In the genomic region with DNA sequence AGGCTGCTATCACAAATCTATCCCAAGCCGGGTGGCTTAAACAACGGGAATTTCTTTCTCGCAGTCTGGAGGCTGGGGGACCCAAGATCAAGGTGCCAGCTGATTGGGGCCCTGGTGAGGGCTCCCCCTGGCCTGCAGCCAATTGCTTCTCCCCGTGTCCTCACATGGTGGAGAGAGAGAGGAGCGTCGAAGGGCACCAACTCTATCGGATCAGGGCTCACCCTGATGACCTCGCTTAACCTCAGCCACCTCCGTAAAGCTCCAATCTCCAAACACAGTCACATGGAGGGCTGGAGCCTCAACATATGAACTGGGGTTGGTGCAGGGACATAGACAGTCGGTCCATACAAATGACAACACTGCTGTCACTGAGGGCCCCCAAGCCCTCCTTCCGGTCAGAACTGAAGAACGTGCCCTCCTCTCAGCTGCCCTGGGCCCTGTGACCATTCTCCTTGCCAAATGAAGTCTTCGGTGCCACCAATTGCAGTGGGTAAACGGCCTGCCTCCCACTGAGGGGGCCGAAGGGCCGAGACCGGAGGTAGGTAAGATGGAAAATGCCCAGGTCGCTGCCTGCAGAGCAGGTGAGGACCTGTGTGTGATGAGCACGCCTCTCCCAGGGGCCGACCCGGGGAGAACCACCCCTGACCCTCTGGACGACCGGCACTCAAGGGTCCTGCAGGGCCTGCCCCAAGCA, we compare ENCODE assay signal across 16 cellular contexts.
DNase-seq lines count a peak whose midpoint lies in the region; ATAC-seq and TF ChIP-seq lines count a peak whose summit lies in the region.
"Had no signal": no experiment of that assay in that cellular context is flagged by ENCODE, and none has a peak within 500 bp of the region (broad histone marks: within the 10 kb centered on the region; RNA-seq: fewer than 3 reads in every experiment).

No MANE protein-coding gene starts in this region.

- H3K4me3 ChIP-seq in GM23338 (no peak overlapping the region), mesodermal cell (ENCODE audit: extremely low read depth, insufficient read depth, low read length, poor library complexity, severe bottlenecking) (no peak overlapping the region), spleen (no peak overlapping the region)

- H4K20me1 ChIP-seq in GM23338 (replicated peaks; ENCODE audit: insufficient read depth) = no peaks in the 10 kb centered on the region

- peaks cover 7% of the 10 kb centered on the region; the same call in 2 of the 3 replicates for H3K9me3 Mint-ChIP-seq in GM23338
- no peaks in the 10 kb centered on the region for H3K9me3 Mint-ChIP-seq in dendritic cell treated with granulocyte-macrophage colony-stimulating factor and Interleukin-4, amounts not matched to agents 40 ng/mL and 50 ng/mL, for 4 days
- H3K9me3 Mint-ChIP-seq: activated naive CD4-positive, alpha-beta T cell treated with anti-CD3 and anti-CD28 coated beads for 36 hours; naive B cell had no signal

- H3K9me3 ChIP-seq in mesodermal cell (ENCODE audit: control insufficient read depth, low read length) = no peaks in the 10 kb centered on the region
- H3K9me3 ChIP-seq in spleen = peaks cover 0 to 6% (median 0%) of the 10 kb centered on the region in 8 donors

- H3K79me2 ChIP-seq in GM23338 (replicated peaks; ENCODE audit: insufficient read depth) = no peaks in the 10 kb centered on the region

- TF ChIP-seq POLR2A in spleen (IDR thresholded peaks at IDR 0.05) (no peak), erythroblast (IDR thresholded peaks at IDR 0.05; ENCODE audit: low read length) (no peak)

- H3K27ac ChIP-seq in GM23338 (ENCODE audit: low read depth) (no peak overlapping the region), mesodermal cell (ENCODE audit: low read depth, low read length, severe bottlenecking) (peak overlapping the region; percentile 73), spleen (peak overlapping the region in 5 of 8 donors; percentile 53 to 71 (median 59))

- peaks cover 9% of the 10 kb centered on the region for H3K9me2 ChIP-seq in GM23338 (ENCODE audit: insufficient read depth)

- H3K27me3 ChIP-seq in GM23338 (ENCODE audit: insufficient read depth) (no peaks in the 10 kb centered on the region), spleen (replicated peaks in 1 of 7) (no peaks in the 10 kb centered on the region)

- H2AFZ ChIP-seq in GM23338 = peak overlapping the region; percentile 96; the same call in 1 of the 2 replicates

- no peaks in the 10 kb centered on the region for H3K36me3 ChIP-seq in GM23338 (ENCODE audit: insufficient read depth)
- H3K36me3 ChIP-seq in mesodermal cell (ENCODE audit: control insufficient read depth, insufficient read depth, low read length) = no peaks in the 10 kb centered on the region
- no peaks in the 10 kb centered on the region for H3K36me3 ChIP-seq in spleen

- intact Hi-C loops in dendritic cell treated with granulocyte-macrophage colony-stimulating factor and Interleukin-4, amounts not matched to agents 40 ng/mL and 50 ng/mL, for 4 days (cut with micrococcal nuclease) = loop anchor here (5.0 kb wide), 1 partner anchor 35 kb away; no protein-coding TSS in a partner anchor
- intact Hi-C loops in spleen (cut with DNase I; ENCODE audit: low total_unique reads) = no loop called here

- no peak for TF ChIP-seq CTCF in GM23338 (conservative IDR thresholded peaks at IDR 0.05; ENCODE audit: low read depth in 2 of 2)
- TF ChIP-seq CTCF in spleen (IDR thresholded peaks at IDR 0.05 in 8 of 11, conservative IDR thresholded peaks at IDR 0.05 in 3 of 11) = no peak

- WGBS in mesodermal cell (ENCODE audit: insufficient coverage in 2 of 2), 2 experiments = 93 to 99% methylated on average over 16 to 23 of the region's 23 CpGs
- 83 to 95% (median 89%) methylated on average over 9 to 23 of the region's 23 CpGs for WGBS in spleen, 5 donors

- no peaks in the 10 kb centered on the region for H3F3A ChIP-seq in GM23338 (replicated peaks; ENCODE audit: low read depth)

- no peak overlapping the region for H3K4me2 ChIP-seq in GM23338

- H3K4me1 Mint-ChIP-seq in GM23338 = peaks cover 33% of the 10 kb centered on the region
- peaks cover 92% of the 10 kb centered on the region for H3K4me1 Mint-ChIP-seq in dendritic cell treated with granulocyte-macrophage colony-stimulating factor and Interleukin-4, amounts not matched to agents 40 ng/mL and 50 ng/mL, for 4 days (ENCODE audit: low read depth)

- peaks cover 18% of the 10 kb centered on the region for H3K27me3 Mint-ChIP-seq in GM23338 (ENCODE audit: insufficient read depth, low read depth, poor library complexity)
- H3K27me3 Mint-ChIP-seq in dendritic cell treated with granulocyte-macrophage colony-stimulating factor and Interleukin-4, amounts not matched to agents 40 ng/mL and 50 ng/mL, for 4 days = no peaks in the 10 kb centered on the region
- H3K27me3 Mint-ChIP-seq: B cell, naive B cell had no signal

- ATAC-seq in GM23338 = no peak
- no peak for ATAC-seq in GM19351 (IDR thresholded peaks at IDR 0.05; ENCODE audit: unreplicated experiment)
- ATAC-seq: activated CD8-positive, alpha-beta T cell treated with anti-CD3 and anti-CD28 coated beads, Interleukin-2, amount 10 ng/mL, durations not matched to agents 7 days and 5 days had no signal

- no peak overlapping the region for H3K4me3 Mint-ChIP-seq in GM23338
- H3K4me3 Mint-ChIP-seq in dendritic cell treated with granulocyte-macrophage colony-stimulating factor and Interleukin-4, amounts not matched to agents 40 ng/mL and 50 ng/mL, for 4 days = no peak overlapping the region
- H3K4me3 Mint-ChIP-seq: activated CD8-positive, alpha-beta T cell treated with anti-CD3 and anti-CD28 coated beads, Interleukin-2, amount 10 ng/mL, durations not matched to agents 7 days and 5 days; activated naive CD4-positive, alpha-beta T cell treated with anti-CD3 and anti-CD28 coated beads for 36 hours; B cell had no signal

- H3K4me1 ChIP-seq in GM23338 (ENCODE audit: insufficient read depth) = peaks cover 22% of the 10 kb centered on the region
- H3K4me1 ChIP-seq in mesodermal cell (ENCODE audit: control insufficient read depth, insufficient read depth, low read length, poor library complexity, severe bottlenecking) = peaks cover 15% of the 10 kb centered on the region
- peaks cover 8 to 58% (median 28%) of the 10 kb centered on the region in 6 donors for H3K4me1 ChIP-seq in spleen

- H3K27ac Mint-ChIP-seq in GM23338 = no peak overlapping the region
- peak overlapping the region; percentile 81 for H3K27ac Mint-ChIP-seq in dendritic cell treated with granulocyte-macrophage colony-stimulating factor and Interleukin-4, amounts not matched to agents 40 ng/mL and 50 ng/mL, for 4 days
- H3K27ac Mint-ChIP-seq: activated CD8-positive, alpha-beta T cell treated with anti-CD3 and anti-CD28 coated beads, Interleukin-2, amount 10 ng/mL, durations not matched to agents 7 days and 5 days; activated naive CD4-positive, alpha-beta T cell treated with anti-CD3 and anti-CD28 coated beads for 36 hours; B cell had no signal

- 0 out of 3 replicates have a peak, but pooled peaks cover 5% of the 10 kb centered on the region for H3K36me3 Mint-ChIP-seq in GM23338 (ENCODE audit: low read depth)
- peaks cover 6% of the 10 kb centered on the region for H3K36me3 Mint-ChIP-seq in dendritic cell treated with granulocyte-macrophage colony-stimulating factor and Interleukin-4, amounts not matched to agents 40 ng/mL and 50 ng/mL, for 4 days (ENCODE audit: low read depth)
- H3K36me3 Mint-ChIP-seq: naive B cell had no signal

- no peak for DNase-seq in GM23338 (ENCODE audit: low spot score)
- DNase-seq in spleen = no peak
- DNase-seq in superior temporal gyrus (ENCODE audit: extremely low spot score) = no peak
- no peak for DNase-seq in erythroblast (lab: John Stamatoyannopoulos, UW)
- no peak for DNase-seq in stimulated activated naive CD4-positive, alpha-beta T cell treated with Interleukin-2 at 50 U/mL for 16 hours (lab: John Stamatoyannopoulos, UW)
- DNase-seq: activated CD8-positive, alpha-beta T cell treated with anti-CD3 and anti-CD28 coated beads, Interleukin-2, amount 10 ng/mL, durations not matched to agents 7 days and 5 days; activated naive CD4-positive, alpha-beta T cell treated with anti-CD3 and anti-CD28 coated beads for 36 hours; naive B cell; NCI-H526; RPMI8226; stimulated activated CD4-positive, alpha-beta T cell treated with anti-CD3 and anti-CD28 coated beads, Interleukin-12 subunit alpha, Interleukin-12 subunit beta, amount 100 ng/mL, for 4 hours; T-helper 9 cell had no signal

TF ChIP-seq in GM23338, 12 proteins besides CTCF, POLR2A, EP300 and RAD21 (continues in another document):
- TF ChIP-seq JUNB (IDR thresholded peaks at IDR 0.05; ENCODE audit: unreplicated experiment) (no peak), NANOG (IDR thresholded peaks at IDR 0.05; ENCODE audit: borderline replicate concordance) (no peak), EZH2 (IDR thresholded peaks at IDR 0.05; ENCODE audit: low read depth, unreplicated experiment) (no peak), ZNF114 (CRISPR knock-in tag; IDR thresholded peaks at IDR 0.05) (no peak)
- TF ChIP-seq, protein P1, sequence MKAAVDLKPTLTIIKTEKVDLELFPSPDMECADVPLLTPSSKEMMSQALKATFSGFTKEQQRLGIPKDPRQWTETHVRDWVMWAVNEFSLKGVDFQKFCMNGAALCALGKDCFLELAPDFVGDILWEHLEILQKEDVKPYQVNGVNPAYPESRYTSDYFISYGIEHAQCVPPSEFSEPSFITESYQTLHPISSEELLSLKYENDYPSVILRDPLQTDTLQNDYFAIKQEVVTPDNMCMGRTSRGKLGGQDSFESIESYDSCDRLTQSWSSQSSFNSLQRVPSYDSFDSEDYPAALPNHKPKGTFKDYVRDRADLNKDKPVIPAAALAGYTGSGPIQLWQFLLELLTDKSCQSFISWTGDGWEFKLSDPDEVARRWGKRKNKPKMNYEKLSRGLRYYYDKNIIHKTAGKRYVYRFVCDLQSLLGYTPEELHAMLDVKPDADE (IDR thresholded peaks at IDR 0.05) = no peak
